ENCODE assay signal across 19 cellular contexts in the genomic region with DNA sequence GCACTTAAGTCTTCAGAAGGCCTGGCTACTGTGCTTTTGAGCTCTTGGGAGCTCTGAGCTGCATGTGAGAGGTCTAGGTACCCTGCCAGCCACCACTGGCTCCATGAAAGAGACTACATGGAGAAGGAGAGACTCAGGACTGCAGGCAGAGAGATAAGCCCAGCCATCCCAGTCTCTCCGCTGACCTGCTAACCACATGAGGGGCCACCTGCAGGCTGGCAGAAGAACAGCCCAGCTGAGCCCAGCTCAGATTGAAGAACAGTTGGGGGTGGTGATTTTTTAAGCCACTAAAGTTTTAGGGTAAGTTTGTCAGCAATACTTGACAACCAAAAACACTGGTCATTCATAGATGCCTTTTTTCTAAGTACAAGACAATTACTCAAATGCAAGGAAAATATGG.
DNase-seq lines count a peak whose midpoint lies in the region; ATAC-seq, FAIRE-seq and TF ChIP-seq lines count a peak whose summit lies in the region.
"Had no signal": no experiment of that assay in that cellular context is flagged by ENCODE, and none has a peak within 500 bp of the region (broad histone marks: within the 10 kb centered on the region; RNA-seq: fewer than 3 reads in every experiment).

No MANE protein-coding gene starts in this region.

- TF ChIP-seq CTCF in 22Rv1 (IDR thresholded peaks at IDR 0.05): 0 out of 2 replicates have a peak, but pooled peaks have one; percentile 13
- TF ChIP-seq CTCF in PC-3 (conservative IDR thresholded peaks at IDR 0.05; ENCODE audit: low read depth, low read length): 0 out of 2 replicates have a peak, but pooled peaks have one; percentile 23
- peak; percentile 3 to 41 (median 5); a peak in 3 of 4 replicates for TF ChIP-seq CTCF in H1 (IDR thresholded peaks at IDR 0.05; ENCODE audit: control extremely low read depth in 1 of 3, insufficient read depth in 1 of 3, low read depth in 1 of 3, low read length in 3 of 3)
- no peak for TF ChIP-seq CTCF in ovary (IDR thresholded peaks at IDR 0.05)

- TF ChIP-seq POLR2A in H54 (IDR thresholded peaks at IDR 0.05; ENCODE audit: low read depth, low read length): no peak
- TF ChIP-seq POLR2A in H1 (IDR thresholded peaks at IDR 0.05; ENCODE audit: control extremely low read depth in 1 of 2, low read depth in 2 of 2, low read length in 2 of 2): no peak
- no peak for TF ChIP-seq POLR2A in ovary (IDR thresholded peaks at IDR 0.05)

- ATAC-seq in PC-3: no peak

- BruUV-seq in PC-3 (replicated peaks; lab: Mats Ljungman, UMichigan): no TSS peak

- H4K20me1 ChIP-seq in PC-3 (ENCODE audit: low read length): no peaks in the 10 kb centered on the region
- no peaks in the 10 kb centered on the region for H4K20me1 ChIP-seq in H1 (replicated peaks in 1 of 2; ENCODE audit: control insufficient read depth in 1 of 2, insufficient read depth in 2 of 2, low read length in 2 of 2)

- WGBS in H1 (ENCODE audit: extremely low coverage in 1 of 2, insufficient coverage in 1 of 2, insufficient read length in 1 of 2, insufficient replicate concordance in 2 of 2, low coverage in 1 of 2, low lambda C conversion rate in 2 of 2, missing lambda C conversion rate in 1 of 2), 2 experiments: 100% methylated on average over 1 of the region's 1 CpG; no CpG with 5 or more reads in 1 of the 2 experiments
- 94 to 100% (median 95%) methylated on average over 1 of the region's 1 CpG for WGBS in ovary, 3 donors

- no peak for TF ChIP-seq RAD21 in H1 (IDR thresholded peaks at IDR 0.05 in 1 of 2, conservative IDR thresholded peaks at IDR 0.05 in 1 of 2; ENCODE audit: low read depth in 2 of 2, low read length in 2 of 2)

- no peak overlapping the region for H3K14ac ChIP-seq in H1 (ENCODE audit: insufficient read length)

- H2BK5ac ChIP-seq in H1 (ENCODE audit: low read depth, low read length): no peak overlapping the region

- H3F3A ChIP-seq in PC-3 (ENCODE audit: low read length, unreplicated experiment): no peaks in the 10 kb centered on the region

- no peak overlapping the region for H2BK120ac ChIP-seq in H1 (replicated peaks; ENCODE audit: low read depth, low read length)

- no peak overlapping the region for H4K5ac ChIP-seq in H1 (ENCODE audit: insufficient read length, low read depth, low read length)

- POLR2A ChIA-PET in PC-3 (lab: Charles Lee; ENCODE audit: unreplicated experiment) (no interaction called here), H1 (lab: Charles Lee; ENCODE audit: partially characterized antibody) (no interaction called here)

- no peaks in the 10 kb centered on the region for H3K9me2 ChIP-seq in PC-3 (replicated peaks; ENCODE audit: low read length)

- H4K91ac ChIP-seq in H1 (replicated peaks; ENCODE audit: insufficient read length, low read length): no peak overlapping the region

- H3K4me1 ChIP-seq in PC-3 (ENCODE audit: insufficient read depth, low read length): no peaks in the 10 kb centered on the region
- H3K4me1 ChIP-seq in H1 (replicated peaks in 1 of 4; ENCODE audit: control insufficient read depth in 3 of 4, insufficient read depth in 4 of 4, low read length in 3 of 4): no peaks in the 10 kb centered on the region
- no peaks in the 10 kb centered on the region for H3K4me1 ChIP-seq in ovary (ENCODE audit: insufficient read depth)

- H3K4me2 ChIP-seq in PC-3 (ENCODE audit: low read length) (no peak overlapping the region), H1 (ENCODE audit: insufficient read depth in 1 of 2, low read depth in 2 of 2, low read length in 2 of 2) (no peak overlapping the region)

- CTCF ChIA-PET in PC-3 (lab: Charles Lee) (interaction anchor here (0.6 kb wide), 1 partner anchor 94 kb away, joined by 5 read pairs; no protein-coding TSS in a partner anchor), H1 (lab: Charles Lee; ENCODE audit: partially characterized antibody) (interaction anchor here (0.7 to 1.5 kb wide), 5 partner anchors 15 to 449 kb away, joined by 3 to 9 read pairs (median 4); partner anchors contain the start of gene CDH12)

- peak; percentile 38 for FAIRE-seq in H54 (lab: Jason Lieb, UNC)
- FAIRE-seq in H1 (lab: Jason Lieb, UNC): no peak
- FAIRE-seq: GM19239, RCC 7860 had no signal

- H2BK12ac ChIP-seq in H1 (ENCODE audit: low read depth, low read length): no peak overlapping the region

- no peak overlapping the region for H3K56ac ChIP-seq in H1 (replicated peaks; ENCODE audit: insufficient read length, low read depth, low read length)

- H3K27me3 ChIP-seq in PC-3 (ENCODE audit: low read length) (no peaks in the 10 kb centered on the region), H1 (replicated peaks in 1 of 4; ENCODE audit: control insufficient read depth in 3 of 4, extremely low read depth in 1 of 4, insufficient read depth in 3 of 4, low read length in 3 of 4) (no peaks in the 10 kb centered on the region), ovary (no peaks in the 10 kb centered on the region)

- H3K79me1 ChIP-seq in H1 (ENCODE audit: low read depth, low read length): no peaks in the 10 kb centered on the region

- no peak overlapping the region for H3K4ac ChIP-seq in H1 (replicated peaks; ENCODE audit: insufficient read length, low read depth, low read length)

- H3K27ac ChIP-seq in 22Rv1 (no peak overlapping the region), PC-3 (ENCODE audit: low read length) (no peak overlapping the region), H1 (ENCODE audit: low read depth, low read length) (no peak overlapping the region), ovary (no peak overlapping the region)

- no peaks in the 10 kb centered on the region for H3K9me3 ChIP-seq in PC-3 (ENCODE audit: low read length)
- H3K9me3 ChIP-seq in H1 (ENCODE audit: insufficient read depth in 2 of 2, low read depth in 1 of 2, low read length in 1 of 2): 0 out of 4 replicates have a peak, but pooled peaks cover 0 to 3% of the 10 kb centered on the region in 2 experiments
- no peaks in the 10 kb centered on the region for H3K9me3 ChIP-seq in ovary

- DNase-seq in H54 (ENCODE audit: insufficient read length, low spot score) (no peak), PC-3 (no peak), H1 (ENCODE audit: low read depth in 1 of 2, low spot score in 2 of 2) (peak in 1 of 2 experiments; percentile 3), ovary (no peak), NCI-H446 (lab: John Stamatoyannopoulos, UW) (no peak), GDM1 (lab: John Stamatoyannopoulos, UW) (no peak)
- DNase-seq in activated CD4-positive, alpha-beta T cell treated with anti-CD3 and anti-CD28 coated beads, Interleukin-2, amount 50 U/mL, for 4 hours: no peak
- DNase-seq: COR-L47, EL, HCEC 1CT, KG1, NCI-H1436 treated with DMSO at 0.1 percent for 48 hours, NCI-H2029 treated with DMSO at 0.1 percent for 48 hours, NCI-H2171 treated with DMSO at 0.1 percent for 48 hours, NCI-H82, SHP77 had no signal

- no peaks in the 10 kb centered on the region for H3K79me2 ChIP-seq in PC-3 (ENCODE audit: low read length)
- H3K79me2 ChIP-seq in H1 (ENCODE audit: control insufficient read depth in 1 of 2, insufficient read depth in 2 of 2, low read length in 2 of 2): no peaks in the 10 kb centered on the region

- no peaks in the 10 kb centered on the region for H3K36me3 ChIP-seq in PC-3 (ENCODE audit: low read depth, low read length)
- H3K36me3 ChIP-seq in H1 (ENCODE audit: control insufficient read depth in 2 of 4, insufficient read depth in 4 of 4, low read length in 3 of 4): no peaks in the 10 kb centered on the region
- no peaks in the 10 kb centered on the region for H3K36me3 ChIP-seq in ovary

- H3K23me2 ChIP-seq in H1 (ENCODE audit: low read depth, low read length): no peaks in the 10 kb centered on the region

- H3K9ac ChIP-seq in PC-3 (ENCODE audit: low read length): no peak overlapping the region
- H3K9ac ChIP-seq in H1 (replicated peaks in 1 of 4; ENCODE audit: extremely low read depth in 1 of 4, low read depth in 3 of 4, low read length in 3 of 4): no peak overlapping the region

- H3K4me3 ChIP-seq in PC-3 (ENCODE audit: low read length): no peak overlapping the region
- H3K4me3 ChIP-seq in H1 (ENCODE audit: extremely low read depth in 1 of 4, insufficient read depth in 2 of 4, low read depth in 3 of 4, low read length in 4 of 4): no peak overlapping the region
- H3K4me3 ChIP-seq in ovary: no peak overlapping the region

- no peak overlapping the region for H4K8ac ChIP-seq in H1 (ENCODE audit: extremely low read depth, insufficient read depth, low read length)

- H2BK15ac ChIP-seq in H1 (ENCODE audit: low read length): no peak overlapping the region

- intact Hi-C loops in PC-3 (cut with micrococcal nuclease) (no loop called here), ovary (cut with DNase I) (no loop called here)

- no peak overlapping the region for H3K18ac ChIP-seq in H1 (ENCODE audit: extremely low read depth, low read length)

- TF ChIP-seq EP300 in H1 (IDR thresholded peaks at IDR 0.05; ENCODE audit: borderline replicate concordance in 1 of 2, low read depth in 2 of 2, low read length in 2 of 2) (no peak), ovary (IDR thresholded peaks at IDR 0.05) (no peak)

- H2AFZ ChIP-seq in PC-3 (ENCODE audit: low read length) (no peak overlapping the region), H1 (ENCODE audit: low read length) (no peak overlapping the region; the same call in 1 of the 2 replicates)

- no peak overlapping the region for H3K23ac ChIP-seq in H1 (ENCODE audit: insufficient read length)

- no peak overlapping the region for H2BK20ac ChIP-seq in H1 (ENCODE audit: low read length)

- no peak overlapping the region for H2AK5ac ChIP-seq in H1 (ENCODE audit: low read depth, low read length)

TF ChIP-seq in H1, 55 proteins besides CTCF, POLR2A, EP300 and RAD21:
- TF ChIP-seq BCL11A (IDR thresholded peaks at IDR 0.05; ENCODE audit: low read depth in 2 of 2, low read length in 2 of 2) (no peak), NRF1 (IDR thresholded peaks at IDR 0.05; ENCODE audit: low read depth, low read length) (no peak), KDM4A (IDR thresholded peaks at IDR 0.05; ENCODE audit: low read depth, low read length, severe bottlenecking) (no peak)
TF ChIP-seq in H1: peak in this region for 0.

Comparison
In these comparisons a context has a peak if more than half of its experiments do, and no peak if none do; other contexts are left out.
1. CTCF ChIP-seq: peak in 22Rv1 (single experiment), PC-3 (single experiment) and H1 (3 of 3); none in ovary (0 of 3).